1 cellular context compared by ENCODE assay signal in genomic region chr10:29271877-29272276, GRCh38.
TF ChIP-seq lines count a peak whose summit lies in the region.

No MANE protein-coding gene starts in this region.

TF ChIP-seq in K562, 482 proteins besides CTCF, POLR2A, EP300 and RAD21 (continued from another document):
- no peak for TF ChIP-seq E4F1 (CRISPR knock-in tag; IDR thresholded peaks at IDR 0.05; ENCODE audit: borderline replicate concordance)
- peak; percentile 47; the same call in 1 of the 2 replicates for TF ChIP-seq ATF4 (CRISPR knock-in tag; IDR thresholded peaks at IDR 0.05)
TF ChIP-seq in K562: peak in this region for 4.
